1 cellular context compared by ENCODE assay signal in genomic region chr2:101986386-101986785, GRCh38.
TF ChIP-seq lines count a peak whose summit lies in the region.

No MANE protein-coding gene starts in this region.

TF ChIP-seq in HepG2, 621 proteins besides CTCF, POLR2A, EP300 and RAD21 (continued from another document and continues in another):
- 0 out of 2 replicates have a peak, but pooled peaks have one; percentile 25 for TF ChIP-seq MTF2 (CRISPR knock-in tag; IDR thresholded peaks at IDR 0.05; ENCODE audit: borderline replicate concordance)
- no peak for TF ChIP-seq ZNF430 (CRISPR knock-in tag; IDR thresholded peaks at IDR 0.05)
- TF ChIP-seq SOX13 (IDR thresholded peaks at IDR 0.05): no peak
- TF ChIP-seq SOX13 (CRISPR knock-in tag; conservative IDR thresholded peaks at IDR 0.05 in 1 of 2, IDR thresholded peaks at IDR 0.05 in 1 of 2): peak in 1 of 2 experiments; percentile 38; a peak in 1 of 4 replicates
- TF ChIP-seq NCOA1 (CRISPR knock-in tag; IDR thresholded peaks at IDR 0.05): no peak
- TF ChIP-seq RXRB (CRISPR knock-in tag; IDR thresholded peaks at IDR 0.05; ENCODE audit: borderline replicate concordance): 0 out of 2 replicates have a peak, but pooled peaks have one; percentile 2
- no peak for TF ChIP-seq ZNF674 (CRISPR knock-in tag; IDR thresholded peaks at IDR 0.05; ENCODE audit: low read depth)
- peak; percentile 44 for TF ChIP-seq ZNF687 (CRISPR knock-in tag; IDR thresholded peaks at IDR 0.05)
- TF ChIP-seq EHMT2 (IDR thresholded peaks at IDR 0.05; ENCODE audit: borderline replicate concordance, low read depth, low read length): peak; percentile 34; the same call in 1 of the 2 replicates
- peak; percentile 80 for TF ChIP-seq TEAD3 (CRISPR knock-in tag; optimal IDR thresholded peaks at IDR 0.05; ENCODE audit: borderline replicate concordance)
- TF ChIP-seq ZNF644 (CRISPR knock-in tag; IDR thresholded peaks at IDR 0.05; ENCODE audit: low read depth): peak; percentile 61; the same call in 1 of the 2 replicates
- 0 out of 2 replicates have a peak, but pooled peaks have one; percentile 50 for TF ChIP-seq MTERF4 (CRISPR knock-in tag; IDR thresholded peaks at IDR 0.05)
- TF ChIP-seq SAP130 (CRISPR knock-in tag; IDR thresholded peaks at IDR 0.05; ENCODE audit: low read depth): peak; percentile 28; the same call in 1 of the 2 replicates
- peak; percentile 49 for TF ChIP-seq XRCC5 (optimal IDR thresholded peaks at IDR 0.05; ENCODE audit: low read length)
- TF ChIP-seq HNF4G (IDR thresholded peaks at IDR 0.05; ENCODE audit: borderline replicate concordance, low read depth, low read length): peak; percentile 35; the same call in 1 of the 2 replicates
- TF ChIP-seq HNF4G (CRISPR knock-in tag; IDR thresholded peaks at IDR 0.05; ENCODE audit: borderline replicate concordance, low read depth): no peak
- no peak for TF ChIP-seq GRHL1 (CRISPR knock-in tag; conservative IDR thresholded peaks at IDR 0.05)
- TF ChIP-seq MEIS2 (CRISPR knock-in tag; IDR thresholded peaks at IDR 0.05): 0 out of 2 replicates have a peak, but pooled peaks have one; percentile 18
- no peak for TF ChIP-seq ZNF142 (CRISPR knock-in tag; IDR thresholded peaks at IDR 0.05)
- 0 out of 2 replicates have a peak, but pooled peaks have one; percentile 20 for TF ChIP-seq ESRRA (CRISPR knock-in tag; IDR thresholded peaks at IDR 0.05; ENCODE audit: low read depth)
- peak in 1 of 2 experiments; percentile 1; a peak in 1 of 4 replicates for TF ChIP-seq MAFK (conservative IDR thresholded peaks at IDR 0.05 in 1 of 2, IDR thresholded peaks at IDR 0.05 in 1 of 2; ENCODE audit: low read length in 2 of 2)
- 0 out of 2 replicates have a peak, but pooled peaks have one; percentile 37 for TF ChIP-seq ZNF605 (CRISPR knock-in tag; IDR thresholded peaks at IDR 0.05)
- peak; percentile 61; the same call in 1 of the 2 replicates for TF ChIP-seq SIX1 (CRISPR knock-in tag; IDR thresholded peaks at IDR 0.05; ENCODE audit: borderline replicate concordance)
- TF ChIP-seq ZNF629 (CRISPR knock-in tag; conservative IDR thresholded peaks at IDR 0.05): no peak
- peak; percentile 92 for TF ChIP-seq SSRP1 (CRISPR knock-in tag; IDR thresholded peaks at IDR 0.05)
- TF ChIP-seq CEBPB (IDR thresholded peaks at IDR 0.05; ENCODE audit: borderline replicate concordance, low read depth, low read length): 0 out of 2 replicates have a peak, but pooled peaks have one; percentile 31
- no peak for TF ChIP-seq NCOA5 (CRISPR knock-in tag; IDR thresholded peaks at IDR 0.05)
- peak; percentile 77 for TF ChIP-seq HNF4A (CRISPR knock-in tag; IDR thresholded peaks at IDR 0.05)
- TF ChIP-seq ZNF280D (CRISPR knock-in tag; IDR thresholded peaks at IDR 0.05): peak; percentile 30; the same call in 1 of the 2 replicates
- TF ChIP-seq EED (CRISPR knock-in tag; IDR thresholded peaks at IDR 0.05): 0 out of 2 replicates have a peak, but pooled peaks have one; percentile 5
- no peak for TF ChIP-seq ZNF766 (CRISPR knock-in tag; IDR thresholded peaks at IDR 0.05; ENCODE audit: borderline replicate concordance)
- TF ChIP-seq ZNF121 (CRISPR knock-in tag; IDR thresholded peaks at IDR 0.05): no peak
- 0 out of 2 replicates have a peak, but pooled peaks have one; percentile 23 for TF ChIP-seq FOXO1 (CRISPR knock-in tag; IDR thresholded peaks at IDR 0.05)
- TF ChIP-seq ZNF292 (CRISPR knock-in tag; IDR thresholded peaks at IDR 0.05; ENCODE audit: borderline replicate concordance, low read depth): peak; percentile 91
- TF ChIP-seq TGIF2 (CRISPR knock-in tag; IDR thresholded peaks at IDR 0.05): peak; percentile 29; the same call in 1 of the 2 replicates
- TF ChIP-seq NR2C2 (CRISPR knock-in tag; IDR thresholded peaks at IDR 0.05; ENCODE audit: borderline replicate concordance): 0 out of 2 replicates have a peak, but pooled peaks have one; percentile 5
- TF ChIP-seq BCL6 (CRISPR knock-in tag; IDR thresholded peaks at IDR 0.05): 0 out of 2 replicates have a peak, but pooled peaks have one; percentile 16
- peak; percentile 42; the same call in 1 of the 2 replicates for TF ChIP-seq SOX5 (CRISPR knock-in tag; IDR thresholded peaks at IDR 0.05; ENCODE audit: borderline replicate concordance)
- no peak for TF ChIP-seq ZNF552 (CRISPR knock-in tag; IDR thresholded peaks at IDR 0.05; ENCODE audit: borderline replicate concordance)
- no peak for TF ChIP-seq ZNF138 (CRISPR knock-in tag; IDR thresholded peaks at IDR 0.05; ENCODE audit: low read depth)
- TF ChIP-seq CHD4 (IDR thresholded peaks at IDR 0.05; ENCODE audit: borderline replicate concordance, low read length): no peak
- TF ChIP-seq HDAC1 (CRISPR knock-in tag; IDR thresholded peaks at IDR 0.05): peak; percentile 51
- 0 out of 2 replicates have a peak, but pooled peaks have one; percentile 18 for TF ChIP-seq ZBTB43 (CRISPR knock-in tag; conservative IDR thresholded peaks at IDR 0.05)
- TF ChIP-seq NFKB2 (CRISPR knock-in tag; IDR thresholded peaks at IDR 0.05; ENCODE audit: borderline replicate concordance): no peak
- TF ChIP-seq PHF21A (CRISPR knock-in tag; IDR thresholded peaks at IDR 0.05): peak; percentile 25; the same call in 1 of the 2 replicates
- no peak for TF ChIP-seq SOX6 (IDR thresholded peaks at IDR 0.05)
- 0 out of 2 replicates have a peak, but pooled peaks have one; percentile 30 for TF ChIP-seq SOX6 (CRISPR knock-in tag; IDR thresholded peaks at IDR 0.05)
- TF ChIP-seq ZEB1 (IDR thresholded peaks at IDR 0.05; ENCODE audit: insufficient replicate concordance, low read depth): peak; percentile 19
- TF ChIP-seq MXI1 (IDR thresholded peaks at IDR 0.05; ENCODE audit: borderline replicate concordance, low read depth, low read length): peak; percentile 15; the same call in 1 of the 3 replicates
